ENCODE assay signal across 10 cellular contexts in genomic region chr4:173504181-173504503, GRCh38. TPM values are rescaled to one million over a fixed set of nuclear protein-coding genes. Genes with fewer than 3 reads are reported as not detected.
"Had no signal": no experiment of that assay in that cellular context is flagged by ENCODE, and none has a peak within 500 bp of the region (broad histone marks: within the 10 kb centered on the region; RNA-seq: fewer than 3 reads in every experiment).

No MANE protein-coding gene starts in this region.

- ATAC-seq: left lobe of liver; stimulated activated naive CD8-positive, alpha-beta T cell treated with anti-CD3 and anti-CD28 coated beads, Interleukin-15, amount 100 ng/mL, for 72 hours had no signal

- H3K27ac ChIP-seq: coronary artery, skin epidermis had no signal

- H3K4me3 Mint-ChIP-seq: stimulated activated naive CD8-positive, alpha-beta T cell treated with anti-CD3 and anti-CD28 coated beads, Interleukin-15, amount 100 ng/mL, for 72 hours had no signal

- H3K4me3 ChIP-seq: coronary artery, skin epidermis had no signal

- DNase-seq: activated naive CD4-positive, alpha-beta T cell treated with anti-CD3 and anti-CD28 coated beads, Interleukin-2, amount 50 U/mL, for 16 hours; central memory CD4-positive, alpha-beta T cell; effector memory CD4-positive, alpha-beta T cell; stimulated activated CD4-positive, alpha-beta T cell treated with anti-CD3 and anti-CD28 coated beads, Interleukin-4, amount 100 ng/mL, for 4 hours; T-helper 2 cell had no signal

RNA-seq across cellular contexts. Expression of gene HAND2, which starts 25.9 kb away (rescaled TPM):
- total RNA-seq: epithelial cell of proximal tubule had no signal
